Comparison of ENCODE assay signal across 8 cellular contexts in the genomic region with DNA sequence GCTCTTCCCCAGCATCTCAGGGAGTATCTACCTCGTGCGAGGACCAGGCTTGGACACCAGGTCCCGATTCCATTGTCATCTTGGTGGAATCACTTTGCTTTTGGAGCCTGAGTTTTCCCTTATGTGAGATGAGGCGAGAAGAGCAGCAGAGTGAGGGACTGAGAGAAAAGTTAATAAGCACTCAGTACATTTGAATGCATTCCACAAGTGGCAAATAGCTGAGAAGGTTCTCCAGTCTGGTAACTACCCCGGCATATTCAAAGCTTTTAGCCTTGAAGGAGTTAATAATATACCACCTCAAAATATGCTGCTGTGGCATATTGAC. TPM values are rescaled to one million over a fixed set of nuclear protein-coding genes. Genes with fewer than 3 reads are reported as not detected.
DNase-seq lines count a peak whose midpoint lies in the region; ATAC-seq and TF ChIP-seq lines count a peak whose summit lies in the region.

No MANE protein-coding gene starts in this region.

- H3K4me3 Mint-ChIP-seq in chondrocyte (ENCODE audit: unreplicated experiment): peak overlapping the region; percentile 88
- H3K4me3 Mint-ChIP-seq in natural killer cell treated with Interleukin-12 subunit alpha and Interleukin-12 subunit beta and Interleukin-15 and Interleukin-18, amount 100 ng/mL, for 72 hours: peak overlapping the region; percentile 90

- H3K27me3 ChIP-seq in BLaER1 treated with 17β-estradiol and CSF1 and Interleukin-3, amounts not matched to agents 10 nM and 100 nM: peaks cover 0 to 11% (median 0%) of the 10 kb centered on the region in 11 experiments; a peak in 4 of 22 replicates

- peak overlapping the region; percentile 72 to 95 (median 85); a peak in 21 of 22 replicates for H3K9ac ChIP-seq in BLaER1 treated with 17β-estradiol and CSF1 and Interleukin-3, amounts not matched to agents 10 nM and 100 nM

- H3K4me1 ChIP-seq in BLaER1 treated with 17β-estradiol and CSF1 and Interleukin-3, amounts not matched to agents 10 nM and 100 nM: peaks cover 18 to 60% (median 28%) of the 10 kb centered on the region in 10 experiments; a peak in 19 of 20 replicates

- no peak for TF ChIP-seq CTCF in chondrocyte (IDR thresholded peaks at IDR 0.05)

- H3K4me2 ChIP-seq in BLaER1 treated with 17β-estradiol and CSF1 and Interleukin-3, amounts not matched to agents 10 nM and 100 nM: peak overlapping the region; percentile 70 to 95 (median 84)

- peak; percentile 6 for ATAC-seq in HG03175 (IDR thresholded peaks at IDR 0.05; ENCODE audit: unreplicated experiment)
- ATAC-seq in natural killer cell treated with Interleukin-12 subunit alpha and Interleukin-12 subunit beta and Interleukin-15 and Interleukin-18, amount 100 ng/mL, for 72 hours: no peak
- no peak for ATAC-seq in GM18868 (IDR thresholded peaks at IDR 0.05; ENCODE audit: unreplicated experiment)
- no peak for ATAC-seq in HG03460 (IDR thresholded peaks at IDR 0.05; ENCODE audit: unreplicated experiment)

- H3K9me3 ChIP-seq in BLaER1 treated with 17β-estradiol and CSF1 and Interleukin-3, amounts not matched to agents 10 nM and 100 nM (replicated peaks in 1 of 11): peaks cover 0 to 18% (median 12%) of the 10 kb centered on the region in 11 experiments; a peak in 16 of 22 replicates

- H3K36me3 Mint-ChIP-seq in chondrocyte (ENCODE audit: low read depth): no peaks in the 10 kb centered on the region
- no peaks in the 10 kb centered on the region for H3K36me3 Mint-ChIP-seq in natural killer cell treated with Interleukin-12 subunit alpha and Interleukin-12 subunit beta and Interleukin-15 and Interleukin-18, amount 100 ng/mL, for 72 hours

- DNase-seq in chondrocyte (ENCODE audit: low spot score) (no peak), foreskin melanocyte (no peak), NCI-H2196 (lab: John Stamatoyannopoulos, UW; ENCODE audit: unreplicated experiment) (no peak)
- no peak for DNase-seq in natural killer cell treated with Interleukin-12 subunit alpha and Interleukin-12 subunit beta and Interleukin-15 and Interleukin-18, amount 100 ng/mL, for 72 hours (ENCODE audit: low spot score)

- peak overlapping the region; percentile 60 to 74 (median 68) for H3K4me3 ChIP-seq in BLaER1 treated with 17β-estradiol and CSF1 and Interleukin-3, amounts not matched to agents 10 nM and 100 nM

- H4K20me1 ChIP-seq in BLaER1 treated with 17β-estradiol and CSF1 and Interleukin-3, amounts not matched to agents 10 nM and 100 nM: no peaks in the 10 kb centered on the region

- peak overlapping the region; percentile 72 to 93 (median 87) for H3K27ac ChIP-seq in BLaER1 treated with 17β-estradiol and CSF1 and Interleukin-3, amounts not matched to agents 10 nM and 100 nM

- peak overlapping the region; percentile 93 for H3K27ac Mint-ChIP-seq in chondrocyte (ENCODE audit: unreplicated experiment)
- H3K27ac Mint-ChIP-seq in natural killer cell treated with Interleukin-12 subunit alpha and Interleukin-12 subunit beta and Interleukin-15 and Interleukin-18, amount 100 ng/mL, for 72 hours: peak overlapping the region; percentile 97 to 99

- H3K27me3 Mint-ChIP-seq in chondrocyte (ENCODE audit: low read depth): peaks cover 2% of the 10 kb centered on the region
- H3K27me3 Mint-ChIP-seq in natural killer cell treated with Interleukin-12 subunit alpha and Interleukin-12 subunit beta and Interleukin-15 and Interleukin-18, amount 100 ng/mL, for 72 hours: no peaks in the 10 kb centered on the region

- H3K4me1 Mint-ChIP-seq in chondrocyte (ENCODE audit: low read depth): peaks cover 35% of the 10 kb centered on the region
- H3K4me1 Mint-ChIP-seq in natural killer cell treated with Interleukin-12 subunit alpha and Interleukin-12 subunit beta and Interleukin-15 and Interleukin-18, amount 100 ng/mL, for 72 hours (ENCODE audit: low read depth in 2 of 2): peaks cover 75 to 86% of the 10 kb centered on the region in 2 donors

- no peaks in the 10 kb centered on the region for H3K9me3 Mint-ChIP-seq in chondrocyte (ENCODE audit: low read depth)
- no peaks in the 10 kb centered on the region for H3K9me3 Mint-ChIP-seq in natural killer cell treated with Interleukin-12 subunit alpha and Interleukin-12 subunit beta and Interleukin-15 and Interleukin-18, amount 100 ng/mL, for 72 hours

- H3K36me3 ChIP-seq in BLaER1 treated with 17β-estradiol and CSF1 and Interleukin-3, amounts not matched to agents 10 nM and 100 nM: no peaks in the 10 kb centered on the region

RNA-seq across cellular contexts. Expression of a gene that starts 0.5 kb away (rescaled TPM):
- 11.1 to 18.0 TPM (median 12.3 TPM) in 3 replicates for total RNA-seq in chondrocyte
- 10 to 100 TPM; 25.1 to 27.0 TPM for total RNA-seq in natural killer cell treated with Interleukin-12 subunit alpha and Interleukin-12 subunit beta and Interleukin-15 and Interleukin-18, amount 100 ng/mL, for 72 hours

RNA-seq across cellular contexts. Expression of a gene that starts 11.5 kb away (rescaled TPM):
- not detected in 3 replicates for total RNA-seq in chondrocyte
- 10 to 100 TPM; 20.4 to 35.0 TPM for total RNA-seq in natural killer cell treated with Interleukin-12 subunit alpha and Interleukin-12 subunit beta and Interleukin-15 and Interleukin-18, amount 100 ng/mL, for 72 hours

Comparison
In these comparisons a context has a peak if more than half of its experiments do, and no peak if none do; other contexts are left out.
1. RNA of a gene that starts 11.5 kb away (total RNA-seq): 20.4 to 35.0 TPM in natural killer cell treated with Interleukin-12 subunit alpha and Interleukin-12 subunit beta and Interleukin-15 and Interleukin-18, amount 100 ng/mL, for 72 hours; not detected in chondrocyte; every median in the first group is over 10 times any median in the second.